ENCODE assay signal across 8 cellular contexts in the genomic region with DNA sequence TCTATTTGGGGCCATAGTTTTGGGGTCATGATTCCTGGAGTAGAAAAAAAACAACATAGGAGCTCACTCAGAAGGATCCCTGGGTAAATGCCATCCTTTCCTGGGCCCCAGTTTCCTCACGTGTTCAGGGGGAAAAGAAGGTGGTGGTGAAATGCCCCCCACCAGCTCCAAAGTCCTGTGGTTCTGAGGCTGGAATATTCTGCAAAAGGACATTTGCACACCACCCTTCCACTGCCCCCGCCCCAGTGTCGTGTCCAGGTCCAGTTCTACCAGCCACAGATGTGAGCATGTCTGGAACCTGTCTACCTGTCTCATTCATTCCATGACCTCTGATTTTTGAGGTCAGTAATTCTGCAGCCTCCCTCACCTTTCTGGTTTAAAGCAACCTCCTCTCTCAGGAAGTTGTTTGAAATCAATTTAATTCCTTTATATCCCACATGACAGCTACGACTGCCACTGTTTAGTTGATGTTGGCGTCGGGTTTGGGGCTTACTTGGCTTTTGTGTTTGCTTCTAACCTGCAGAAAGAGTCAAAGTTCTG.
DNase-seq lines count a peak whose midpoint lies in the region; TF ChIP-seq lines count a peak whose summit lies in the region.

No MANE protein-coding gene starts in this region.

- no peaks in the 10 kb centered on the region for H3K79me2 ChIP-seq in H9 (ENCODE audit: insufficient read depth, low read length)

- H3K27ac ChIP-seq in A673 (ENCODE audit: low read depth, low read length, poor library complexity, severe bottlenecking) = peak overlapping the region; percentile 71
- H3K27ac ChIP-seq in KOPT-K1 (ENCODE audit: low read depth, low read length, poor library complexity, severe bottlenecking) = peak overlapping the region; percentile 86
- peak overlapping the region; percentile 44 for H3K27ac ChIP-seq in duodenal mucosa (ENCODE audit: low read depth, low read length)
- H3K27ac ChIP-seq in substantia nigra (ENCODE audit: low read depth, low read length, poor library complexity, severe bottlenecking) = no peak overlapping the region
- no peak overlapping the region for H3K27ac ChIP-seq in H9 (ENCODE audit: insufficient read length, low read depth, low read length)

- intact Hi-C loops in A673 (cut with micrococcal nuclease; ENCODE audit: unreplicated experiment) (no loop called here), posterior vena cava (cut with DNase I) (no loop called here)

- no peaks in the 10 kb centered on the region for H3K36me3 Mint-ChIP-seq in nephron progenitor cell (ENCODE audit: low read depth)
- no peaks in the 10 kb centered on the region for H3K36me3 Mint-ChIP-seq in H9 (ENCODE audit: insufficient read depth in 1 of 3, low read depth in 3 of 3)

- H3K4me3 ChIP-seq in A673 (ENCODE audit: low read depth, low read length, poor library complexity, severe bottlenecking) (no peak overlapping the region), duodenal mucosa (ENCODE audit: low read depth in 1 of 2, low read length in 2 of 2) (peak overlapping the region in 1 of 2 donors; percentile 26)

- no peak overlapping the region for H4K91ac ChIP-seq in H9 (ENCODE audit: insufficient read length, low read depth, low read length)

- DNase-seq in A673 (ENCODE audit: low spot score) (no peak), nephron progenitor cell (no peak), substantia nigra (lab: John Stamatoyannopoulos, UW) (no peak), posterior vena cava (ENCODE audit: low spot score) (no peak), H9 (no peak), NCI-H2171 (lab: John Stamatoyannopoulos, UW) (no peak)

- no peak overlapping the region for H2BK12ac ChIP-seq in H9 (ENCODE audit: insufficient read length, low read depth, low read length)

- no peak overlapping the region for H4K8ac ChIP-seq in H9 (replicated peaks; ENCODE audit: insufficient read length, low read depth, low read length)

- H3K4me1 ChIP-seq in A673 (ENCODE audit: insufficient read depth, low read length, poor library complexity, severe bottlenecking) = peaks cover 74% of the 10 kb centered on the region
- H3K4me1 ChIP-seq in duodenal mucosa (ENCODE audit: control insufficient read depth in 1 of 2, insufficient read depth in 2 of 2, low read length in 2 of 2) = peaks cover 54 to 63% of the 10 kb centered on the region in 2 donors
- H3K4me1 ChIP-seq in H9 (ENCODE audit: insufficient read depth, low read length) = peaks cover 36% of the 10 kb centered on the region; the same call in 1 of the 2 replicates

- H2BK5ac ChIP-seq in H9 (ENCODE audit: insufficient read length, low read length) = no peak overlapping the region

- no peak overlapping the region for H3K18ac ChIP-seq in H9 (ENCODE audit: insufficient read length, low read depth, low read length)

- WGBS in H9 (ENCODE audit: extremely low coverage, insufficient read length, low lambda C conversion rate) = no CpG with 5 or more reads among the region's 6 CpGs

- POLR2A ChIA-PET in A673 (lab: Charles Lee; ENCODE audit: low non-redundant PET) = no interaction called here

- no peaks in the 10 kb centered on the region for H3K36me3 ChIP-seq in A673 (ENCODE audit: insufficient read depth, low read length, poor library complexity, severe bottlenecking)
- H3K36me3 ChIP-seq in KOPT-K1 (ENCODE audit: insufficient read depth, low read length) = no peaks in the 10 kb centered on the region
- no peaks in the 10 kb centered on the region for H3K36me3 ChIP-seq in duodenal mucosa (ENCODE audit: control insufficient read depth in 1 of 2, insufficient read depth in 2 of 2, low read length in 2 of 2)

- H2AFZ ChIP-seq in H9 (ENCODE audit: low read length) = no peak overlapping the region

- no peaks in the 10 kb centered on the region for H3K27me3 Mint-ChIP-seq in nephron progenitor cell (ENCODE audit: low read depth, poor library complexity)
- H3K27me3 Mint-ChIP-seq in H9 (ENCODE audit: low read depth) = no peaks in the 10 kb centered on the region

- BruUV-seq in A673 (replicated peaks; lab: Mats Ljungman, UMichigan) = no TSS peak

- CTCF ChIA-PET in A673 (lab: Charles Lee) = no interaction called here

- H3K4me3 Mint-ChIP-seq in nephron progenitor cell = no peak overlapping the region
- no peak overlapping the region; a peak in 1 of 5 replicates for H3K4me3 Mint-ChIP-seq in H9

- H3K27me3 ChIP-seq in A673 (replicated peaks; ENCODE audit: insufficient read depth, low read depth, low read length, poor library complexity) = no peaks in the 10 kb centered on the region
- H3K27me3 ChIP-seq in duodenal mucosa (ENCODE audit: control insufficient read depth in 1 of 2, insufficient read depth in 2 of 2, low read length in 2 of 2) = no peaks in the 10 kb centered on the region
- no peaks in the 10 kb centered on the region for H3K27me3 ChIP-seq in H9 (ENCODE audit: insufficient read depth, low read length)

- H3K79me1 ChIP-seq in H9 (ENCODE audit: insufficient read depth, low read depth, low read length, poor library complexity, severe bottlenecking) = no peaks in the 10 kb centered on the region

- no peaks in the 10 kb centered on the region for H3K9me3 Mint-ChIP-seq in nephron progenitor cell
- H3K9me3 Mint-ChIP-seq in H9 = no peaks in the 10 kb centered on the region

- H2BK20ac ChIP-seq in H9 (ENCODE audit: low read depth, low read length, poor library complexity, severe bottlenecking) = no peak overlapping the region

- TF ChIP-seq CTCF in A673 (conservative IDR thresholded peaks at IDR 0.05; ENCODE audit: low read depth, low read length) (no peak), nephron progenitor cell (IDR thresholded peaks at IDR 0.05) (no peak), H9 (conservative IDR thresholded peaks at IDR 0.05) (no peak)

- H3K27ac Mint-ChIP-seq in nephron progenitor cell (peak overlapping the region; percentile 87), H9 (0 out of 7 replicates have a peak overlapping the region, but pooled peaks of 1 of the 3 experiments have one; percentile 73)

- H4K20me1 ChIP-seq in H9 (ENCODE audit: control insufficient read depth, insufficient read depth, insufficient read length) = no peaks in the 10 kb centered on the region

- H3K14ac ChIP-seq in H9 (ENCODE audit: insufficient read depth, low read length) = no peak overlapping the region; the same call in 1 of the 2 replicates

- H3K4me1 Mint-ChIP-seq in nephron progenitor cell (peaks cover 94% of the 10 kb centered on the region), H9 (peaks cover 78 to 79% of the 10 kb centered on the region in 2 experiments)

- H3T11ph ChIP-seq in H9 (ENCODE audit: low read length) = no peak overlapping the region

- H2AK5ac ChIP-seq in H9 (ENCODE audit: insufficient read length, low read length) = no peak overlapping the region

- no peaks in the 10 kb centered on the region for H3K23me2 ChIP-seq in H9 (ENCODE audit: insufficient read length, low read depth, low read length, poor library complexity, severe bottlenecking)

- no peak overlapping the region for H3K4ac ChIP-seq in H9 (ENCODE audit: low read depth, low read length)

- H3K23ac ChIP-seq in H9 (ENCODE audit: insufficient read length, low read depth, low read length) = no peak overlapping the region

- peak overlapping the region in 1 of 2 donors; percentile 31 for H3K9ac ChIP-seq in duodenal mucosa (ENCODE audit: low read depth in 1 of 2, low read length in 2 of 2)
- no peak overlapping the region for H3K9ac ChIP-seq in H9 (ENCODE audit: extremely low read depth, insufficient read length, low read length)

- H3K56ac ChIP-seq in H9 (ENCODE audit: insufficient read length, low read depth, low read length) = no peak overlapping the region

- no peak overlapping the region for H2BK120ac ChIP-seq in H9 (ENCODE audit: low read depth, low read length, poor library complexity, severe bottlenecking)

- no peak overlapping the region for H4K5ac ChIP-seq in H9 (ENCODE audit: insufficient read length, low read depth, low read length)

- H3K9me3 ChIP-seq in A673 (ENCODE audit: low read depth, low read length, poor library complexity, severe bottlenecking) = no peaks in the 10 kb centered on the region
- H3K9me3 ChIP-seq in KOPT-K1 (ENCODE audit: insufficient read depth, low read length, poor library complexity, severe bottlenecking) = no peaks in the 10 kb centered on the region
- no peaks in the 10 kb centered on the region for H3K9me3 ChIP-seq in duodenal mucosa (ENCODE audit: control insufficient read depth in 1 of 2, low read length in 2 of 2)
- no peaks in the 10 kb centered on the region for H3K9me3 ChIP-seq in H9 (ENCODE audit: control insufficient read depth, low read depth, low read length)

- H2BK15ac ChIP-seq in H9 (ENCODE audit: low read depth, low read length) = no peak overlapping the region

- H3K4me2 ChIP-seq in H9 (ENCODE audit: insufficient read depth, insufficient read length, low read length) = no peak overlapping the region

Comparison
In these comparisons a context has a peak if more than half of its experiments do, and no peak if none do; other contexts are left out.
1. H3K27ac ChIP-seq: peak in A673 (single experiment), KOPT-K1 (single experiment) and duodenal mucosa (single experiment); none in substantia nigra (single experiment) and H9 (single experiment).